In the genomic region with DNA sequence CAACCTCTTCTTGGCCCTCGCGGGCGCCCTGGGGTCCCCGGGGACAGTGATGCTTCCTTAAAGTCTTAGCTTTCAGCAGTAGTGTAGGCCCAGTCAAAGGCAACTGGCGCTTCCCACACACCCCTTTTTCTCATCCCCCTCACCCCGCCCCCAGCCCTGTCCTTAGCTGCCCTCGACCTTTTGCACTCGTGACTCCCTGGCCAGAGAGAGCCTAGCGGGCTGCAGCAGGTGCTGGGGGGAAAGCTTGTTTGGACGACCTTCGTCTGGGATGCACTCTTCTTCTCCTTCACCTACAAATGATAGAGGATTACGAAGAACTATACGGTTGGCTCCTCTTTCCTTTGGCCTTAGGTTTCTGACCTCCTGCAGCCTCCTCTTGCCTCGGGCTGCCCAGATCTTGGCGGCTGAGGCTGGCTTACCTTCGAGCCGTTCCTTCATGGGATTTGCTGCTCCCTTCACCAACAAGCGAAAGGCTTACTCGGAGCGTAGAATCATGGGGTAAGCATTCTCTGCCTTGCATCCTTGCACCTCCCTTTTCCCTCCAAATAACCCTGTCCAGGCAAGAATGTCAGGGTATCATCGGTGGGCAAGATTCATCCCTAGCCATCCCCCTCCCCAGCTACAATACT, we compare ENCODE assay signal across 8 cellular contexts. TPM values are rescaled to one million over a fixed set of nuclear protein-coding genes. Genes with fewer than 3 reads are reported as not detected.
A peak's percentile ranks its signal among the peaks of the same experiment; 100 is the strongest.
DNase-seq lines count a peak whose midpoint lies in the region; TF ChIP-seq lines count a peak whose summit lies in the region.

No MANE protein-coding gene starts in this region.

- BruUV-seq in Calu3 (replicated peaks; lab: Mats Ljungman, UMichigan) = no TSS peak

- no peak overlapping the region for H2BK15ac ChIP-seq in H9 (ENCODE audit: low read depth, low read length)
- peak overlapping the region; percentile 0 for H2BK15ac ChIP-seq in neuronal stem cell (ENCODE audit: low read length)

- H3K9ac ChIP-seq in H9 (ENCODE audit: extremely low read depth, insufficient read length, low read length) = peak overlapping the region; percentile 18
- H3K9ac ChIP-seq in neuronal stem cell (ENCODE audit: low read depth, low read length, poor library complexity) = peak overlapping the region; percentile 79

- no peaks in the 10 kb centered on the region for H3K9me3 ChIP-seq in H9 (ENCODE audit: control insufficient read depth, low read depth, low read length)
- no peaks in the 10 kb centered on the region for H3K9me3 ChIP-seq in SJCRH30 (replicated peaks)
- H3K9me3 ChIP-seq in neuronal stem cell (replicated peaks in 1 of 2; ENCODE audit: control insufficient read depth in 2 of 2, insufficient read depth in 1 of 2, low read depth in 1 of 2, low read length in 2 of 2) = no peaks in the 10 kb centered on the region

- H2BK12ac ChIP-seq in H9 (ENCODE audit: insufficient read length, low read depth, low read length) = no peak overlapping the region
- H2BK12ac ChIP-seq in neuronal stem cell (ENCODE audit: low read length) = no peak overlapping the region

- H4K91ac ChIP-seq in H9 (ENCODE audit: insufficient read length, low read depth, low read length) (no peak overlapping the region), neuronal stem cell (ENCODE audit: low read depth, low read length, poor library complexity) (no peak overlapping the region)

- DNase-seq in Calu3 (no peak), H9 (peak; percentile 58), SJCRH30 (no peak), fibroblast of gingiva (ENCODE audit: low read depth) (peak; percentile 20), neuronal stem cell (ENCODE audit: low spot score) (peak; percentile 12), SW480 (ENCODE audit: low spot score) (no peak), HT-29 (ENCODE audit: low spot score) (no peak), NCI-H69 (lab: John Stamatoyannopoulos, UW) (no peak)

- H4K5ac ChIP-seq in H9 (ENCODE audit: insufficient read length, low read depth, low read length) = no peak overlapping the region

- H3K4me1 Mint-ChIP-seq in Calu3 (ENCODE audit: low read depth, unreplicated experiment) (peaks cover 8% of the 10 kb centered on the region), H9 (peaks cover 11 to 15% of the 10 kb centered on the region in 2 experiments)

- H3K79me2 ChIP-seq in H9 (ENCODE audit: insufficient read depth, low read length) = no peaks in the 10 kb centered on the region

- H3K4me3 ChIP-seq in SJCRH30 (peak overlapping the region; percentile 68), neuronal stem cell (ENCODE audit: low read length in 2 of 2) (peak overlapping the region; percentile 79 to 90)

- CTCF ChIA-PET in Calu3 (lab: Charles Lee) = interaction anchor here (0.5 to 1.4 kb wide), 4 partner anchors 10 to 94 kb away, joined by 3 to 6 read pairs (median 4); partner anchors contain the start of genes ANKRD52 and RNF41

- H3K18ac ChIP-seq in H9 (ENCODE audit: insufficient read length, low read depth, low read length) = no peak overlapping the region
- H3K18ac ChIP-seq in neuronal stem cell (ENCODE audit: low read length) = peak overlapping the region; percentile 85

- peak overlapping the region; percentile 66 for H3K4me2 ChIP-seq in H9 (ENCODE audit: insufficient read depth, insufficient read length, low read length)
- peak overlapping the region; percentile 71 for H3K4me2 ChIP-seq in neuronal stem cell (ENCODE audit: insufficient read depth, low read length, poor library complexity, severe bottlenecking)

- no peak overlapping the region for H3K27ac Mint-ChIP-seq in Calu3 (ENCODE audit: unreplicated experiment)
- peak overlapping the region in 2 of 3 experiments; percentile 28 to 59; a peak in 2 of 7 replicates for H3K27ac Mint-ChIP-seq in H9

- H2BK5ac ChIP-seq in H9 (ENCODE audit: insufficient read length, low read length) (no peak overlapping the region), neuronal stem cell (ENCODE audit: low read length) (no peak overlapping the region)

- no peaks in the 10 kb centered on the region for H3K9me3 Mint-ChIP-seq in Calu3 (ENCODE audit: low read depth, unreplicated experiment)
- H3K9me3 Mint-ChIP-seq in H9 = no peaks in the 10 kb centered on the region; a peak in 1 of 5 replicates

- H3K36me3 ChIP-seq in SJCRH30 (peaks cover 25% of the 10 kb centered on the region), neuronal stem cell (replicated peaks in 1 of 2; ENCODE audit: control insufficient read depth in 2 of 2, insufficient read depth in 2 of 2, low read length in 2 of 2) (peaks cover 14 to 42% of the 10 kb centered on the region in 2 donors)

- H3K4me1 ChIP-seq in H9 (ENCODE audit: insufficient read depth, low read length) (no peaks in the 10 kb centered on the region), SJCRH30 (no peaks in the 10 kb centered on the region; the same call in 1 of the 2 replicates), neuronal stem cell (ENCODE audit: control insufficient read depth in 2 of 2, insufficient read depth in 1 of 2, low read depth in 1 of 2, low read length in 2 of 2) (peaks cover 8% of the 10 kb centered on the region in 2 donors)

- H3T11ph ChIP-seq in H9 (ENCODE audit: low read length) = no peak overlapping the region

- no peak overlapping the region for H2AK5ac ChIP-seq in H9 (ENCODE audit: insufficient read length, low read length)
- H2AK5ac ChIP-seq in neuronal stem cell (ENCODE audit: low read depth, low read length) = no peak overlapping the region

- WGBS in H9 (ENCODE audit: extremely low coverage, insufficient read length, low lambda C conversion rate) = no CpG with 5 or more reads among the region's 21 CpGs
- WGBS in neuronal stem cell (ENCODE audit: extremely low coverage in 2 of 2, insufficient read length in 2 of 2, insufficient replicate concordance in 1 of 2), 2 donors = no CpG with 5 or more reads among the region's 21 CpGs

- H2AFZ ChIP-seq in H9 (ENCODE audit: low read length) = no peak overlapping the region
- peak overlapping the region; percentile 100 for H2AFZ ChIP-seq in neuronal stem cell (ENCODE audit: low read length)

- H3K36me3 Mint-ChIP-seq in Calu3 (ENCODE audit: insufficient read depth, unreplicated experiment) (peaks cover 42% of the 10 kb centered on the region), H9 (ENCODE audit: insufficient read depth in 1 of 3, low read depth in 3 of 3) (peaks cover 19 to 38% (median 29%) of the 10 kb centered on the region in 3 experiments; a peak in 6 of 7 replicates)

- H2BK120ac ChIP-seq in H9 (ENCODE audit: low read depth, low read length, poor library complexity, severe bottlenecking) (no peak overlapping the region), neuronal stem cell (ENCODE audit: low read depth, low read length) (no peak overlapping the region)

- H3K4me3 Mint-ChIP-seq in Calu3 (ENCODE audit: low read depth, unreplicated experiment) (peak overlapping the region; percentile 99), H9 (peak overlapping the region; percentile 85 to 89)

- no peaks in the 10 kb centered on the region for H4K20me1 ChIP-seq in H9 (ENCODE audit: control insufficient read depth, insufficient read depth, insufficient read length)

- H3K56ac ChIP-seq in H9 (ENCODE audit: insufficient read length, low read depth, low read length) = no peak overlapping the region

- no peaks in the 10 kb centered on the region for H3K79me1 ChIP-seq in H9 (ENCODE audit: insufficient read depth, low read depth, low read length, poor library complexity, severe bottlenecking)
- peaks cover 2% of the 10 kb centered on the region for H3K79me1 ChIP-seq in neuronal stem cell (ENCODE audit: low read depth, low read length)

- H3K14ac ChIP-seq in H9 (ENCODE audit: insufficient read depth, low read length) (no peak overlapping the region), neuronal stem cell (ENCODE audit: low read length) (no peak overlapping the region)

- TF ChIP-seq CTCF in Calu3 (IDR thresholded peaks at IDR 0.05; ENCODE audit: unreplicated experiment) (no peak), H9 (conservative IDR thresholded peaks at IDR 0.05) (no peak)

- H3K27ac ChIP-seq in H9 (ENCODE audit: insufficient read length, low read depth, low read length) (no peak overlapping the region), SJCRH30 (no peak overlapping the region), neuronal stem cell (replicated peaks; ENCODE audit: low read length) (peak overlapping the region; percentile 55)

- H3K4ac ChIP-seq in H9 (ENCODE audit: low read depth, low read length) = no peak overlapping the region
- no peak overlapping the region for H3K4ac ChIP-seq in neuronal stem cell (ENCODE audit: low read length)

- no peak overlapping the region for H3K23ac ChIP-seq in H9 (ENCODE audit: insufficient read length, low read depth, low read length)
- peak overlapping the region; percentile 67 for H3K23ac ChIP-seq in neuronal stem cell (ENCODE audit: low read depth, low read length, poor library complexity)

- no peaks in the 10 kb centered on the region for H3K27me3 Mint-ChIP-seq in Calu3 (ENCODE audit: unreplicated experiment)
- no peaks in the 10 kb centered on the region for H3K27me3 Mint-ChIP-seq in H9 (ENCODE audit: low read depth)

- peaks cover 3% of the 10 kb centered on the region for H3K23me2 ChIP-seq in H9 (ENCODE audit: insufficient read length, low read depth, low read length, poor library complexity, severe bottlenecking)

- H2BK20ac ChIP-seq in H9 (ENCODE audit: low read depth, low read length, poor library complexity, severe bottlenecking) = no peak overlapping the region

- no peaks in the 10 kb centered on the region for H3K27me3 ChIP-seq in H9 (ENCODE audit: insufficient read depth, low read length)
- H3K27me3 ChIP-seq in SJCRH30 = no peaks in the 10 kb centered on the region
- H3K27me3 ChIP-seq in neuronal stem cell (ENCODE audit: control insufficient read depth in 3 of 3, insufficient read depth in 3 of 3, low read depth in 1 of 3, low read length in 3 of 3) = no peaks in the 10 kb centered on the region

- H4K8ac ChIP-seq in H9 (replicated peaks; ENCODE audit: insufficient read length, low read depth, low read length) (no peak overlapping the region), neuronal stem cell (ENCODE audit: low read depth, low read length) (no peak overlapping the region)

- intact Hi-C loops in Calu3 (cut with micrococcal nuclease; ENCODE audit: unreplicated experiment) = no loop called here

RNA-seq across cellular contexts. Expression of gene COQ10A, which starts 0.8 kb away (rescaled TPM):
- total RNA-seq in Calu3 (2022) (10.7 and 11.4 TPM in 2 replicates), H9 (2021) (24.8 and 26.1 TPM in 2 replicates)
- 13.8 and 14.4 TPM in 2 replicates for total RNA-seq in SJCRH30 (2014; rRNA removed; shearing (Covaris generic))
- polyA plus RNA-seq in neuronal stem cell (2013, experiment 1 of 2) = 22.7 TPM
- polyA plus RNA-seq in neuronal stem cell (2013, experiment 2 of 2) = 22.6 TPM
- total RNA-seq in HT-29 (2014; rRNA removed; shearing (Covaris generic)) = 8.6 and 20.8 TPM in 2 replicates

RNA-seq across cellular contexts. Expression of gene ANKRD52, which starts 9.4 kb away (rescaled TPM):
- total RNA-seq in Calu3 (2022) (45.3 and 50.6 TPM in 2 replicates), H9 (2021) (33.4 and 34.6 TPM in 2 replicates)
- total RNA-seq in SJCRH30 (2014; rRNA removed; shearing (Covaris generic)) = 12.0 and 12.5 TPM in 2 replicates
- polyA plus RNA-seq in neuronal stem cell (2013, experiment 1 of 2) = 17.4 TPM
- 17.5 TPM for polyA plus RNA-seq in neuronal stem cell (2013, experiment 2 of 2)
- 8.1 and 13.4 TPM in 2 replicates for total RNA-seq in HT-29 (2014; rRNA removed; shearing (Covaris generic))

RNA-seq across cellular contexts. Expression of gene CS, which starts 32.6 kb away (rescaled TPM):
- total RNA-seq in Calu3 (2022) (212 and 254 TPM in 2 replicates), H9 (2021) (250 and 253 TPM in 2 replicates)
- 183 and 185 TPM in 2 replicates for total RNA-seq in SJCRH30 (2014; rRNA removed; shearing (Covaris generic))
- 125 TPM for polyA plus RNA-seq in neuronal stem cell (2013, experiment 1 of 2)
- 123 TPM for polyA plus RNA-seq in neuronal stem cell (2013, experiment 2 of 2)
- 139 and 154 TPM in 2 replicates for total RNA-seq in HT-29 (2014; rRNA removed; shearing (Covaris generic))

RNA-seq across cellular contexts. Expression of gene SLC39A5, which starts 37.7 kb away (rescaled TPM):
- total RNA-seq in Calu3 (2022) (0.98 TPM in 1 of 2 replicates, not detected in the other), H9 (2021) (0.15 TPM in 1 of 2 replicates, not detected in the other)
- not detected in 2 replicates for total RNA-seq in SJCRH30 (2014; rRNA removed; shearing (Covaris generic))
- polyA plus RNA-seq in neuronal stem cell (2013, experiment 1 of 2) = 0.13 TPM
- polyA plus RNA-seq in neuronal stem cell (2013, experiment 2 of 2) = 0.22 TPM
- total RNA-seq in HT-29 (2014; rRNA removed; shearing (Covaris generic)) = 8.6 and 10.7 TPM in 2 replicates

RNA-seq across cellular contexts. Expression of gene NABP2, which starts 43.4 kb away (rescaled TPM):
- total RNA-seq in Calu3 (2022) (55.5 and 63.3 TPM in 2 replicates), H9 (2021) (48.7 and 49.0 TPM in 2 replicates)
- total RNA-seq in SJCRH30 (2014; rRNA removed; shearing (Covaris generic)) = 43.2 and 46.5 TPM in 2 replicates
- 28.0 TPM for polyA plus RNA-seq in neuronal stem cell (2013, experiment 1 of 2)
- 28.1 TPM for polyA plus RNA-seq in neuronal stem cell (2013, experiment 2 of 2)
- total RNA-seq in HT-29 (2014; rRNA removed; shearing (Covaris generic)) = 57.1 and 69.9 TPM in 2 replicates

Comparison
In these comparisons a context has a peak if more than half of its experiments do, and no peak if none do; other contexts are left out.
1. DNase-seq: peak in H9 (single experiment), fibroblast of gingiva (single experiment) and neuronal stem cell (single experiment); none in Calu3 (single experiment), SJCRH30 (0 of 2), SW480 (single experiment), HT-29 (single experiment) and NCI-H69 (single experiment).